ENCODE assay signal across 27 cellular contexts in genomic region chr14:80958258-80958657, GRCh38. TPM values are rescaled to one million over a fixed set of nuclear protein-coding genes. Genes with fewer than 3 reads are reported as not detected.
DNase-seq lines count a peak whose midpoint lies in the region; ATAC-seq and TF ChIP-seq lines count a peak whose summit lies in the region.
"Had no signal": no experiment of that assay in that cellular context is flagged by ENCODE, and none has a peak within 500 bp of the region (broad histone marks: within the 10 kb centered on the region; RNA-seq: fewer than 3 reads in every experiment).

No MANE protein-coding gene starts in this region.

- WGBS in SK-N-SH (ENCODE audit: low lambda C conversion rate), result 53% methylated on average over 2 of the region's 2 CpGs

- H3K4me3 ChIP-seq in SK-N-SH (ENCODE audit: low read depth in 2 of 2, low read length in 1 of 2) (no peak overlapping the region), Loucy (ENCODE audit: low read length, poor library complexity, severe bottlenecking) (peak overlapping the region; percentile 50)
- H3K4me3 ChIP-seq in BLaER1 treated with 17β-estradiol and CSF1 and Interleukin-3, amounts not matched to agents 10 nM and 100 nM, result no peak overlapping the region
- H3K4me3 ChIP-seq: body of pancreas, pancreas, right lobe of liver, SJCRH30, suprapubic skin had no signal

- ATAC-seq in SK-N-SH treated with all-trans-retinoic acid at 6 μM for 48 hours (no peak), left lobe of liver (no peak)
- ATAC-seq: activated CD4-positive, CD25-positive, alpha-beta regulatory T cell treated with anti-CD3 and anti-CD28 coated beads, Interleukin-2, amount 50 U/mL, for 24 hours; activated naive CD4-positive, alpha-beta T cell treated with anti-CD3 and anti-CD28 coated beads, Interleukin-2, amount 50 U/mL, for 72 hours; body of pancreas; Panc1; pancreas; right lobe of liver had no signal

- no peaks in the 10 kb centered on the region for H3K36me3 Mint-ChIP-seq in dendritic cell treated with granulocyte-macrophage colony-stimulating factor and Interleukin-4, amounts not matched to agents 40 ng/mL and 50 ng/mL, for 4 days (ENCODE audit: low read depth)
- H3K36me3 Mint-ChIP-seq: activated naive CD4-positive, alpha-beta T cell treated with anti-CD3 and anti-CD28 coated beads, Interleukin-2, amount 50 U/mL, for 72 hours had no signal

- TF ChIP-seq CTCF in SK-N-SH (IDR thresholded peaks at IDR 0.05) (no peak), Loucy (conservative IDR thresholded peaks at IDR 0.05; ENCODE audit: low read length) (no peak)

- no peaks in the 10 kb centered on the region for H3K9me3 ChIP-seq in SK-N-SH
- H3K9me3 ChIP-seq in BLaER1 treated with 17β-estradiol and CSF1 and Interleukin-3, amounts not matched to agents 10 nM and 100 nM (replicated peaks in 1 of 11), result no peaks in the 10 kb centered on the region
- H3K9me3 ChIP-seq in Loucy (ENCODE audit: insufficient read depth, low read depth, low read length), result no peaks in the 10 kb centered on the region
- H3K9me3 ChIP-seq: body of pancreas, pancreas, right lobe of liver, SJCRH30, suprapubic skin had no signal

- H3K9me3 Mint-ChIP-seq in dendritic cell treated with granulocyte-macrophage colony-stimulating factor and Interleukin-4, amounts not matched to agents 40 ng/mL and 50 ng/mL, for 4 days, result no peaks in the 10 kb centered on the region
- H3K9me3 Mint-ChIP-seq: activated naive CD4-positive, alpha-beta T cell treated with anti-CD3 and anti-CD28 coated beads, Interleukin-2, amount 50 U/mL, for 72 hours; endodermal cell; nephron had no signal

- H3K27ac ChIP-seq in SK-N-SH (ENCODE audit: low read depth in 2 of 2, low read length in 1 of 2), result no peak overlapping the region
- H3K27ac ChIP-seq in BLaER1 treated with 17β-estradiol and CSF1 and Interleukin-3, amounts not matched to agents 10 nM and 100 nM, result peak overlapping the region in 6 of 11 experiments; percentile 61 to 83 (median 70); a peak in 12 of 22 replicates
- H3K27ac ChIP-seq: body of pancreas, pancreas, right lobe of liver, SJCRH30, suprapubic skin had no signal

- H3K4me3 Mint-ChIP-seq in dendritic cell treated with granulocyte-macrophage colony-stimulating factor and Interleukin-4, amounts not matched to agents 40 ng/mL and 50 ng/mL, for 4 days, result no peak overlapping the region
- H3K4me3 Mint-ChIP-seq: endodermal cell, nephron had no signal

- H3F3A ChIP-seq in SK-N-SH (replicated peaks; ENCODE audit: insufficient read depth) (no peaks in the 10 kb centered on the region), Loucy (ENCODE audit: low read depth) (no peaks in the 10 kb centered on the region)

- CTCF ChIA-PET in SK-N-SH (lab: Yijun Ruan, JAX), result interaction anchor here (0.8 to 1.8 kb wide), 2 partner anchors 29 to 212 kb away, joined by 3 to 12 read pairs; no protein-coding TSS in a partner anchor

- peaks cover 11% of the 10 kb centered on the region for H3K27me3 Mint-ChIP-seq in dendritic cell treated with granulocyte-macrophage colony-stimulating factor and Interleukin-4, amounts not matched to agents 40 ng/mL and 50 ng/mL, for 4 days

- H3K9me2 ChIP-seq in SK-N-SH, result no peaks in the 10 kb centered on the region
- no peaks in the 10 kb centered on the region for H3K9me2 ChIP-seq in Loucy (replicated peaks; ENCODE audit: low read depth, low read length)

- intact Hi-C loops in dendritic cell treated with granulocyte-macrophage colony-stimulating factor and Interleukin-4, amounts not matched to agents 40 ng/mL and 50 ng/mL, for 4 days (cut with micrococcal nuclease), result loop anchor here (5.0 kb wide), 1 partner anchor 504 kb away; no protein-coding TSS in a partner anchor

- peaks cover 19% of the 10 kb centered on the region for H3K4me1 Mint-ChIP-seq in dendritic cell treated with granulocyte-macrophage colony-stimulating factor and Interleukin-4, amounts not matched to agents 40 ng/mL and 50 ng/mL, for 4 days (ENCODE audit: low read depth)
- H3K4me1 Mint-ChIP-seq: nephron had no signal

- no peak overlapping the region for H3K4me2 ChIP-seq in SK-N-SH
- peak overlapping the region in 8 of 11 experiments; percentile 25 to 99 (median 76); a peak in 10 of 22 replicates for H3K4me2 ChIP-seq in BLaER1 treated with 17β-estradiol and CSF1 and Interleukin-3, amounts not matched to agents 10 nM and 100 nM
- H3K4me2 ChIP-seq in Loucy (ENCODE audit: low read depth, low read length, poor library complexity, severe bottlenecking), result peak overlapping the region; percentile 86

- POLR2A ChIA-PET in SK-N-SH (lab: Yijun Ruan, JAX), result no interaction called here

- no peak for TF ChIP-seq RAD21 in SK-N-SH (IDR thresholded peaks at IDR 0.05; ENCODE audit: low read length)

- H3K9ac ChIP-seq in SK-N-SH, result no peak overlapping the region
- peak overlapping the region in 1 of 11 experiments; percentile 62; a peak in 1 of 22 replicates for H3K9ac ChIP-seq in BLaER1 treated with 17β-estradiol and CSF1 and Interleukin-3, amounts not matched to agents 10 nM and 100 nM
- peak overlapping the region; percentile 73 for H3K9ac ChIP-seq in Loucy (ENCODE audit: low read depth, low read length, poor library complexity, severe bottlenecking)

- peaks cover 0 to 2% of the 10 kb centered on the region in 2 experiments; a peak in 1 of 4 replicates for H3K4me1 ChIP-seq in SK-N-SH (ENCODE audit: control insufficient read depth in 1 of 2, insufficient read depth in 2 of 2, low read depth in 1 of 2, low read length in 1 of 2)
- peaks cover 23 to 61% (median 48%) of the 10 kb centered on the region in 10 experiments for H3K4me1 ChIP-seq in BLaER1 treated with 17β-estradiol and CSF1 and Interleukin-3, amounts not matched to agents 10 nM and 100 nM
- peaks cover 35% of the 10 kb centered on the region for H3K4me1 ChIP-seq in Loucy (ENCODE audit: insufficient read depth, low read length, poor library complexity, severe bottlenecking)
- H3K4me1 ChIP-seq: pancreas, SJCRH30 had no signal

- DNase-seq in SK-N-SH, result no peak
- DNase-seq in LoVo (ENCODE audit: low spot score), result no peak
- no peak for DNase-seq in T1000 (lab: John Stamatoyannopoulos, UW)
- DNase-seq in left lobe of liver (ENCODE audit: low spot score), result no peak
- DNase-seq: body of pancreas; C1 segment of cervical spinal cord; DMS 273 treated with DMSO at 0.1 percent for 48 hours; endodermal cell; NCI-H1436 treated with DMSO at 0.1 percent for 48 hours; NCI-H2171; NCI-H526 treated with DMSO at 0.1 percent for 48 hours; pancreas; right lobe of liver; SJCRH30; stimulated activated CD4-positive, alpha-beta T cell treated with anti-CD3 and anti-CD28 coated beads, Interleukin-15, amount 100 ng/mL, for 24 hours had no signal

- no peaks in the 10 kb centered on the region for H3K36me3 ChIP-seq in SK-N-SH (replicated peaks in 1 of 2; ENCODE audit: control insufficient read depth in 1 of 2, insufficient read depth in 2 of 2, low read length in 1 of 2)
- no peaks in the 10 kb centered on the region for H3K36me3 ChIP-seq in BLaER1 treated with 17β-estradiol and CSF1 and Interleukin-3, amounts not matched to agents 10 nM and 100 nM
- H3K36me3 ChIP-seq in Loucy (ENCODE audit: insufficient read depth, low read length), result no peaks in the 10 kb centered on the region
- H3K36me3 ChIP-seq: pancreas, right lobe of liver, SJCRH30, suprapubic skin had no signal

- H3K79me2 ChIP-seq in SK-N-SH (ENCODE audit: insufficient read depth), result no peaks in the 10 kb centered on the region
- H3K79me2 ChIP-seq in Loucy (ENCODE audit: insufficient read depth, low read length), result peaks cover 5% of the 10 kb centered on the region; the same call in 1 of the 2 replicates

- H3K27me3 ChIP-seq in SK-N-SH (ENCODE audit: insufficient read depth) (peaks cover 25% of the 10 kb centered on the region), Loucy (ENCODE audit: insufficient read depth, low read length, poor library complexity, severe bottlenecking) (no peaks in the 10 kb centered on the region)
- no peaks in the 10 kb centered on the region for H3K27me3 ChIP-seq in BLaER1 treated with 17β-estradiol and CSF1 and Interleukin-3, amounts not matched to agents 10 nM and 100 nM
- H3K27me3 ChIP-seq: body of pancreas, pancreas, right lobe of liver, SJCRH30 had no signal

- peak overlapping the region; percentile 26 for H3K27ac Mint-ChIP-seq in dendritic cell treated with granulocyte-macrophage colony-stimulating factor and Interleukin-4, amounts not matched to agents 40 ng/mL and 50 ng/mL, for 4 days
- H3K27ac Mint-ChIP-seq: endodermal cell, nephron had no signal

- no peak for TF ChIP-seq EP300 in SK-N-SH (IDR thresholded peaks at IDR 0.05; ENCODE audit: borderline replicate concordance in 1 of 2, low read depth in 1 of 2, low read length in 1 of 2)

- peak overlapping the region; percentile 9; the same call in 1 of the 2 replicates for H2AFZ ChIP-seq in SK-N-SH (ENCODE audit: low read depth)
- H2AFZ ChIP-seq in Loucy (ENCODE audit: low read length), result peak overlapping the region; percentile 66; the same call in 1 of the 2 replicates

- H4K20me1 ChIP-seq in SK-N-SH (ENCODE audit: insufficient read depth) (no peaks in the 10 kb centered on the region), Loucy (ENCODE audit: insufficient read depth, low read length, poor library complexity, severe bottlenecking) (no peaks in the 10 kb centered on the region)
- H4K20me1 ChIP-seq in BLaER1 treated with 17β-estradiol and CSF1 and Interleukin-3, amounts not matched to agents 10 nM and 100 nM, result no peaks in the 10 kb centered on the region

TF ChIP-seq in SK-N-SH, 30 proteins besides CTCF, POLR2A, EP300 and RAD21 (continues in another document):
- TF ChIP-seq SIN3A (IDR thresholded peaks at IDR 0.05; ENCODE audit: borderline replicate concordance, low read depth, low read length), result no peak
- TF ChIP-seq FOXM1 (IDR thresholded peaks at IDR 0.05; ENCODE audit: low read depth), result no peak
- no peak for TF ChIP-seq MAX (IDR thresholded peaks at IDR 0.05; ENCODE audit: low read depth)
- TF ChIP-seq MXI1 (IDR thresholded peaks at IDR 0.05; ENCODE audit: low read depth, low read length), result no peak

TF ChIP-seq in SK-N-SH treated with all-trans-retinoic acid at 6 μM for 48 hours, 23 proteins besides CTCF, POLR2A, EP300 and RAD21 (continues in another document):
- no peak for TF ChIP-seq PPARA (CRISPR knock-in tag; IDR thresholded peaks at IDR 0.05; ENCODE audit: borderline replicate concordance)

RNA-seq across cellular contexts. Expression of gene TSHR, which starts 2.8 kb away (rescaled TPM):
- not detected in 2 replicates for polyA plus RNA-seq in SK-N-SH (2012; rRNA removed)
- polyA plus RNA-seq in SK-N-SH (2012; cell fraction: cytosol; rRNA removed), result not detected in 2 replicates
- not detected in 2 replicates for polyA plus RNA-seq in SK-N-SH (2012; cell fraction: nucleus; rRNA removed)
- 0.15 TPM for total RNA-seq in left lobe of liver
- total RNA-seq: A673; activated naive CD4-positive, alpha-beta T cell treated with anti-CD3 and anti-CD28 coated beads, Interleukin-2, amount 50 U/mL, for 72 hours; body of pancreas; kidney epithelial cell; M059J; suprapubic skin had no signal

RNA-seq across cellular contexts. Expression of gene CEP128, which starts 16.7 kb away (rescaled TPM):
- 1.2 and 1.3 TPM in 2 replicates for polyA plus RNA-seq in SK-N-SH (2012; rRNA removed)
- polyA plus RNA-seq in SK-N-SH (2012; cell fraction: cytosol; rRNA removed), result 1.2 and 1.4 TPM in 2 replicates
- polyA plus RNA-seq in SK-N-SH (2012; cell fraction: nucleus; rRNA removed), result 1.2 and 2.8 TPM in 2 replicates
- total RNA-seq in left lobe of liver, result 1.7 TPM

Comparison
In these comparisons a context has a peak if more than half of its experiments do, and no peak if none do; other contexts are left out.
1. H3K27ac ChIP-seq: peak in BLaER1 treated with 17β-estradiol and CSF1 and Interleukin-3, amounts not matched to agents 10 nM and 100 nM (6 of 11); none in SK-N-SH (0 of 2).